Comparison of ENCODE assay signal across 7 cellular contexts in the genomic region with DNA sequence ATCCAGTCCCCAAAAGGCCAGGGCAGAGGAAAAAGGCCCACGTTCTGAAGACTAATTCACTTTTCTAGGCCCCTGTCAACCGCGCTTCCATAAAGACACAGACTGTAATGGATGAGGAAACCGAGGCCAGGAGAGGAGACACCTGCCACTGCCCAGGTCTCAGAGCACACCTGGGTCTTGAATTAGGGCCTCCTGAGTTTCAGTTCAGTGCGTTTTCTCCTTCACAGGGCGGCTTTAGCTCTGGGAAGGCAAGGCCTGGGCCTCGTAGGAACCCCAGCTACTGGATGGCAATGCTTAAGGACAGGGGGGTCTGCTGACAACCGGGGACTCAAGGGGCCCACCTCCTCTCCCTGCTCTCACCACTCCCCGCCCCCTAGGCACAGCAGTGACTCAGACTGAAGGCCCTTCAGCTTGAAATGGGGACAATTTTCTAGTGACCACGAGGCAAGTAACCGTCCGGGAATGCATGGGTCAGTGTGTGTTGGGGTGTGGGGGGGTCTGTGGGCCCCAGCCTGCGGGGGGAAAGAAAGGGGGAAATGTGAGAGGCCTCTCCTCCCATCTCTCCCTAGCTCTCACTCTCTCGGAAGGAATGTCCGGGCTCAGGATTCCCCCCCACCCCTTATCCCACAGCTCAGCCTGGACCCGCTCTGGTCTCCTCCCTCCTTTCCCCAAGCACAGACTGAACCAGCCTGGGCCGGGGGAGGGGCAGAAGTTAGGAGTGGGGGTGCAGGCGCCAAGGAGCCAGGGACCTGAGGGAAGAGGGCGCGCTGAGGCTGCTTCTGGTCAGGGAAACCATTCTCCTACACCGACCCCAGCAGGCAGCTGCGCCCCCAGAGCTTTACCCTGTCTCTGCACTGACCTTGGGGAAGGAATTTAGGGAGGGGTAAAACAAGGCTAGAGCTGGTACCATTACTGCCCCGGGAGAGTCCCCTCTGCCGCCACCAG. TPM values are rescaled to one million over a fixed set of nuclear protein-coding genes. Genes with fewer than 3 reads are reported as not detected.
DNase-seq lines count a peak whose midpoint lies in the region; ATAC-seq and TF ChIP-seq lines count a peak whose summit lies in the region.

No MANE protein-coding gene starts in this region.

- intact Hi-C loops in stomach (cut with DNase I; ENCODE audit: low total_unique reads) = loop anchor here (5.0 kb wide), 1 partner anchor 42 kb away; no protein-coding TSS in a partner anchor

- peaks cover 7% of the 10 kb centered on the region for H3K4me1 Mint-ChIP-seq in activated CD8-positive, alpha-beta T cell treated with anti-CD3 and anti-CD28 coated beads, Interleukin-2, amount 10 ng/mL, durations not matched to agents 7 days and 5 days (ENCODE audit: low read depth)

- no peak overlapping the region for H3K27ac Mint-ChIP-seq in activated CD8-positive, alpha-beta T cell treated with anti-CD3 and anti-CD28 coated beads, Interleukin-2, amount 10 ng/mL, durations not matched to agents 7 days and 5 days

- CTCF ChIA-PET in activated CD8-positive, alpha-beta T cell treated with anti-CD3 and anti-CD28 coated beads, Interleukin-2, amount 10 ng/mL, durations not matched to agents 7 days and 5 days (lab: Charles Lee) = interaction anchor here (0.7 to 4.5 kb wide), 9 partner anchors 8 to 56 kb away, joined by 3 to 45 read pairs (median 4); no protein-coding TSS in a partner anchor

- in situ Hi-C loops in HAP-1 (cut with MboI; ENCODE audit: low sequenced_read_pairs) = no loop called here

- peak overlapping the region; percentile 46 for H3K4me3 Mint-ChIP-seq in activated CD8-positive, alpha-beta T cell treated with anti-CD3 and anti-CD28 coated beads, Interleukin-2, amount 10 ng/mL, durations not matched to agents 7 days and 5 days

- DNase-seq in HAP-1 (ENCODE audit: low spot score in 2 of 2) (peak in 1 of 2 experiments; percentile 54), iPS DF 6.9 (ENCODE audit: low read depth, low spot score) (no peak), stomach (peak; percentile 48), NCI-H187 (lab: John Stamatoyannopoulos, UW) (no peak)
- no peak for DNase-seq in activated CD8-positive, alpha-beta T cell treated with anti-CD3 and anti-CD28 coated beads, Interleukin-2, amount 10 ng/mL, durations not matched to agents 7 days and 5 days

- no peak for ATAC-seq in activated CD8-positive, alpha-beta T cell treated with anti-CD3 and anti-CD28 coated beads, Interleukin-2, amount 10 ng/mL, durations not matched to agents 7 days and 5 days
- ATAC-seq in GM18858 (IDR thresholded peaks at IDR 0.05; ENCODE audit: unreplicated experiment) = no peak
- no peak for ATAC-seq in HG02759 (IDR thresholded peaks at IDR 0.05; ENCODE audit: unreplicated experiment)

- H3K4me3 ChIP-seq in HAP-1 (peak overlapping the region; percentile 33), iPS DF 6.9 (ENCODE audit: low read length) (peak overlapping the region; percentile 54; the same call in 1 of the 2 replicates), stomach (peak overlapping the region; percentile 45 to 62 (median 54))

- H3K4me1 ChIP-seq in HAP-1 (peaks cover 14% of the 10 kb centered on the region), iPS DF 6.9 (ENCODE audit: control insufficient read depth, insufficient read depth, low read length) (peaks cover 25% of the 10 kb centered on the region), stomach (peaks cover 60 to 97% (median 75%) of the 10 kb centered on the region in 4 donors)

- no peak for TF ChIP-seq CTCF in stomach (IDR thresholded peaks at IDR 0.05)

- no peak overlapping the region for H3K27ac ChIP-seq in iPS DF 6.9 (ENCODE audit: low read length)
- peak overlapping the region; percentile 26 to 74 (median 62) for H3K27ac ChIP-seq in stomach

- H3K9me3 ChIP-seq in HAP-1 (no peaks in the 10 kb centered on the region), iPS DF 6.9 (ENCODE audit: control insufficient read depth, insufficient read depth, low read length) (no peaks in the 10 kb centered on the region), stomach (no peaks in the 10 kb centered on the region)

- H3K27me3 ChIP-seq in HAP-1 (ENCODE audit: low read depth) (no peaks in the 10 kb centered on the region), iPS DF 6.9 (ENCODE audit: control insufficient read depth, insufficient read depth, low read length) (no peaks in the 10 kb centered on the region), stomach (peaks cover 0 to 22% (median 0%) of the 10 kb centered on the region in 3 donors)

- no CpG with 5 or more reads among the region's 24 CpGs for WGBS in iPS DF 6.9 (ENCODE audit: insufficient coverage, insufficient read length)
- WGBS in stomach, 5 donors = 35 to 49% (median 39%) methylated on average over 19 to 24 of the region's 24 CpGs

- H3K36me3 Mint-ChIP-seq in activated CD8-positive, alpha-beta T cell treated with anti-CD3 and anti-CD28 coated beads, Interleukin-2, amount 10 ng/mL, durations not matched to agents 7 days and 5 days (ENCODE audit: low read depth) = no peaks in the 10 kb centered on the region

- TF ChIP-seq EP300 in stomach (IDR thresholded peaks at IDR 0.05) = no peak

- no peak for TF ChIP-seq POLR2A in stomach (IDR thresholded peaks at IDR 0.05)

- H3K36me3 ChIP-seq in HAP-1 (replicated peaks) = no peaks in the 10 kb centered on the region
- no peaks in the 10 kb centered on the region for H3K36me3 ChIP-seq in iPS DF 6.9 (ENCODE audit: control insufficient read depth, insufficient read depth, low read length)
- H3K36me3 ChIP-seq in stomach = peaks cover 0 to 10% (median 1%) of the 10 kb centered on the region in 4 donors

- POLR2A ChIA-PET in activated CD8-positive, alpha-beta T cell treated with anti-CD3 and anti-CD28 coated beads, Interleukin-2, amount 10 ng/mL, durations not matched to agents 7 days and 5 days (lab: Charles Lee) = no interaction called here

- H3K9me3 Mint-ChIP-seq in activated CD8-positive, alpha-beta T cell treated with anti-CD3 and anti-CD28 coated beads, Interleukin-2, amount 10 ng/mL, durations not matched to agents 7 days and 5 days (ENCODE audit: insufficient read depth) = no peaks in the 10 kb centered on the region

- H3K27me3 Mint-ChIP-seq in activated CD8-positive, alpha-beta T cell treated with anti-CD3 and anti-CD28 coated beads, Interleukin-2, amount 10 ng/mL, durations not matched to agents 7 days and 5 days (ENCODE audit: low read depth) = peaks cover 25% of the 10 kb centered on the region

RNA-seq across cellular contexts. Expression of a gene that starts 17.2 kb away (rescaled TPM):
- total RNA-seq in activated CD8-positive, alpha-beta T cell treated with anti-CD3 and anti-CD28 coated beads, Interleukin-2, amount 10 ng/mL, durations not matched to agents 7 days and 5 days = not detected
- 100 to 1,000 TPM in 1 of 5 donors, 10 to 100 TPM in 4; 21.0 to 125 (median 54.2) TPM for total RNA-seq in stomach
- 10 to 100 TPM; 39.4 to 59.3 (median 40.8) TPM for polyA plus RNA-seq in stomach

RNA-seq across cellular contexts. Expression of a gene that starts 52.6 kb away (rescaled TPM):
- 100 to 1,000 TPM; 151 to 152 TPM for total RNA-seq in activated CD8-positive, alpha-beta T cell treated with anti-CD3 and anti-CD28 coated beads, Interleukin-2, amount 10 ng/mL, durations not matched to agents 7 days and 5 days
- total RNA-seq in stomach = 100 to 1,000 TPM in 3 of 5 donors, 10 to 100 TPM in 2; 24.0 to 405 (median 102) TPM
- 10 to 100 TPM; 26.9 to 47.5 (median 35.0) TPM for polyA plus RNA-seq in stomach

Comparison
In these comparisons a context has a peak if more than half of its experiments do, and no peak if none do; other contexts are left out.
1. RNA of a gene that starts 17.2 kb away (total RNA-seq): 21.0 to 125 TPM in stomach; not detected in activated CD8-positive, alpha-beta T cell treated with anti-CD3 and anti-CD28 coated beads, Interleukin-2, amount 10 ng/mL, durations not matched to agents 7 days and 5 days; every median in the first group is over 10 times any median in the second.
2. Peak in every context shown above with its lines, with median percentiles within 50 percentile points of each other: H3K4me3 ChIP-seq.